ENCODE assay signal across 8 cellular contexts in the genomic region with DNA sequence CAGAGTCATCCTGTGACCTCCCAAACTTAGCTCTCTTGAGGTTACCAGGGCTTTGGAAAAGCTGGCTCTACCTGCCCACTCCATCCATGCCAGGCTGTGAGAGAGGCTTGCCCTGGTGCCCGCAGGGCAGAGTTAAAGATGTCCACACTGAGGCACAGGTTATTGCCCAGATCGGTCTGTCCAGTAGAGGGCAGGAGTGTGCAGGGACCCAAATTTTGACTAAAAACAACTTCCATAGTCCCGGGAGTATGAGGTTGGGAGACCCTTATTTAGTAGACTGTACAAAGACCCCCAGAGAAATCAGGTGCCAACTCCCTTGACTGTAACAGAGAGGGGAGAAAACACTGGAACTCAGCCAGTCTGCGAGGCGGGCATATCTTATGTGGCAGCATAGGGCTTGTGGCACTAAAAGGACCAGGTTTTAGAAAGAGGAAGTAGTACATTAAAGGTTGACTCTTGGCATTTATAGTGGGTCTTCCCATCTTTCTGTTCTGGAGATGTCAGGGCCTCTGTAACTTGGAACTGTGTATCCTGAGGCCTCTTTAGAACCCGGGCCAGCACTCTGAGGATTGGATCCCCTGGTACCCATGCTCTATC. TPM values are rescaled to one million over a fixed set of nuclear protein-coding genes. Genes with fewer than 3 reads are reported as not detected.
DNase-seq lines count a peak whose midpoint lies in the region; ATAC-seq and TF ChIP-seq lines count a peak whose summit lies in the region.

No MANE protein-coding gene starts in this region.

- POLR2A ChIA-PET in GM10248 (lab: Yijun Ruan, JAX): no interaction called here

- H3K9me3 ChIP-seq in cardiac muscle cell (ENCODE audit: low read depth): no peaks in the 10 kb centered on the region
- no peaks in the 10 kb centered on the region for H3K9me3 ChIP-seq in suprapubic skin

- TF ChIP-seq EP300 in suprapubic skin (IDR thresholded peaks at IDR 0.05): no peak

- CTCF ChIA-PET in GM10248 (lab: Yijun Ruan, JAX): interaction anchor here (0.6 to 1.6 kb wide), 16 partner anchors 10 to 115 kb away, joined by 3 to 10 read pairs (median 4); no protein-coding TSS in a partner anchor

- WGBS in suprapubic skin: 61% methylated on average over 5 of the region's 6 CpGs

- H3K27me3 ChIP-seq in cardiac muscle cell (no peaks in the 10 kb centered on the region), suprapubic skin (peaks cover 33% of the 10 kb centered on the region)

- DNase-seq in GM10248 (ENCODE audit: extremely low spot score) (peak; percentile 74), NOMO-1 (lab: John Stamatoyannopoulos, UW; ENCODE audit: unreplicated experiment in 2 of 2) (peak; percentile 63 to 67), cardiac muscle cell (ENCODE audit: low read depth in 1 of 2, low spot score in 1 of 2) (peak in 1 of 2 donors; percentile 20), suprapubic skin (ENCODE audit: low spot score in 2 of 2) (no peak)
- DNase-seq in activated T-cell treated with anti-CD3 and anti-CD28 coated beads, Interleukin-2, amount 50 U/mL, for 48 hours: peak; percentile 66 to 68
- DNase-seq in stimulated activated CD4-positive, alpha-beta T cell treated with anti-CD3 and anti-CD28 coated beads, Interleukin-4, amount 100 ng/mL, for 1 hour: peak; percentile 28

- H3K27ac ChIP-seq in cardiac muscle cell (no peak overlapping the region), suprapubic skin (no peak overlapping the region)

- H3K4me3 ChIP-seq in cardiac muscle cell (no peak overlapping the region), suprapubic skin (no peak overlapping the region)

- no peaks in the 10 kb centered on the region for H3K36me3 ChIP-seq in cardiac muscle cell
- no peaks in the 10 kb centered on the region for H3K36me3 ChIP-seq in suprapubic skin

- H3K4me1 ChIP-seq in cardiac muscle cell (ENCODE audit: low read depth): no peaks in the 10 kb centered on the region
- H3K4me1 ChIP-seq in suprapubic skin: no peaks in the 10 kb centered on the region

- TF ChIP-seq CTCF in GM10248 (IDR thresholded peaks at IDR 0.05; ENCODE audit: control extremely low read depth, extremely low read depth, low read depth, missing control alignments) (peak; percentile 74), cardiac muscle cell (IDR thresholded peaks at IDR 0.05; ENCODE audit: low read depth, low read length) (peak; percentile 74), suprapubic skin (IDR thresholded peaks at IDR 0.05) (peak in 1 of 2 donors; percentile 43)

- ATAC-seq in GM18909 (IDR thresholded peaks at IDR 0.05; ENCODE audit: poor library complexity, unreplicated experiment) (no peak), HG02642 (IDR thresholded peaks at IDR 0.05; ENCODE audit: poor library complexity, unreplicated experiment) (no peak)

- TF ChIP-seq POLR2A in suprapubic skin (IDR thresholded peaks at IDR 0.05): no peak

RNA-seq across cellular contexts. Expression of gene HNF1B, which starts 43.3 kb away (rescaled TPM):
- total RNA-seq in cardiac muscle cell: not detected in 2 replicates
- not detected in 2 replicates for polyA plus RNA-seq in cardiac muscle cell
- not detected for total RNA-seq in suprapubic skin

RNA-seq across cellular contexts. Expression of gene DDX52, which starts 58.3 kb away (rescaled TPM):
- total RNA-seq in cardiac muscle cell (12.2 and 12.4 TPM in 2 replicates), suprapubic skin (10 to 100 TPM; 15.6 to 21.7 (median 18.6) TPM)
- 22.4 and 35.1 TPM in 2 replicates for polyA plus RNA-seq in cardiac muscle cell

Comparison
In these comparisons a context has a peak if more than half of its experiments do, and no peak if none do; other contexts are left out.
1. DNase-seq: peak in GM10248 (single experiment), NOMO-1 (2 of 2), activated T-cell treated with anti-CD3 and anti-CD28 coated beads, Interleukin-2, amount 50 U/mL, for 48 hours (2 of 2) and stimulated activated CD4-positive, alpha-beta T cell treated with anti-CD3 and anti-CD28 coated beads, Interleukin-4, amount 100 ng/mL, for 1 hour (single experiment); none in suprapubic skin (0 of 2).